ENCODE assay signal across 10 cellular contexts in genomic region chr1:183590225-183591191, GRCh38. TPM values are rescaled to one million over a fixed set of nuclear protein-coding genes. Genes with fewer than 3 reads are reported as not detected.
DNase-seq lines count a peak whose midpoint lies in the region; ATAC-seq, FAIRE-seq and TF ChIP-seq lines count a peak whose summit lies in the region.
"Had no signal": no experiment of that assay in that cellular context is flagged by ENCODE, and none has a peak within 500 bp of the region (broad histone marks: within the 10 kb centered on the region; RNA-seq: fewer than 3 reads in every experiment).

Gene NCF2, minus strand, starts transcription at chr1:183590459. Its CDS starts 130 bp downstream, at chr1:183590329.

- H3K9me3 Mint-ChIP-seq in naive B cell: peaks cover 0 to 5% (median 0%) of the 10 kb centered on the region in 7 donors
- H3K9me3 Mint-ChIP-seq: neural crest cell had no signal

- peak; percentile 64 for TF ChIP-seq POLR2A in GM12878 (IDR thresholded peaks at IDR 0.05; ENCODE audit: low read depth, low read length)

- intact Hi-C loops in GM12878 (cut with micrococcal nuclease; ENCODE audit: unreplicated experiment): loop anchor here (1.0 to 5.0 kb wide), 3 partner anchors 14 to 307 kb away; no protein-coding TSS in a partner anchor

- H3K4me3 Mint-ChIP-seq in naive B cell: peak within 1 kb of the TSS; percentile 42 to 84 (median 68)
- H3K4me3 Mint-ChIP-seq: neural crest cell had no signal

- POLR2A ChIA-PET in GM12878 (lab: Charles Lee): interaction anchor here (0.6 to 12.1 kb wide), 13 partner anchors 8 to 284 kb away, joined by 3 to 199 read pairs (median 4); partner anchors contain the start of gene APOBEC4

- peaks cover 48 to 57% (median 55%) of the 10 kb centered on the region in 3 donors for H3K4me1 Mint-ChIP-seq in naive B cell

- peak within 1 kb of the TSS; percentile 91 for H3K27ac ChIP-seq in MM.1S (ENCODE audit: low read length)
- peak within 1 kb of the TSS; percentile 95 for H3K27ac ChIP-seq in GM12878 (ENCODE audit: control insufficient read depth, insufficient read depth)

- in situ Hi-C loops in GM12878 (cut with MboI): no loop called here

- H3K9me3 ChIP-seq in MM.1S (replicated peaks; ENCODE audit: insufficient read depth, low read length) (no peaks in the 10 kb centered on the region), GM12878 (replicated peaks; ENCODE audit: control insufficient read depth, insufficient read depth, low read length) (no peaks in the 10 kb centered on the region; the same call in 2 of the 3 replicates)

- H3K36me3 Mint-ChIP-seq in naive B cell: no peaks in the 10 kb centered on the region

- H3K4me3 ChIP-seq in MM.1S (ENCODE audit: low read length) (peak within 1 kb of the TSS; percentile 61), GM12878 (peak within 1 kb of the TSS; percentile 73)

- peaks cover 42% of the 10 kb centered on the region for H3K4me1 ChIP-seq in MM.1S (ENCODE audit: low read length)
- H3K4me1 ChIP-seq in GM12878 (ENCODE audit: control insufficient read depth, insufficient read depth, low read length): peaks cover 48% of the 10 kb centered on the region

- no peak for DNase-seq in H4 (ENCODE audit: low spot score)
- peak; percentile 58 for DNase-seq in MM.1S
- peak; percentile 96 for DNase-seq in GM12878 (ENCODE audit: low read depth, low spot score)
- peak; percentile 89 for DNase-seq in naive B cell
- no peak for DNase-seq in NCI-H2107 (lab: John Stamatoyannopoulos, UW)
- DNase-seq in NCI-H748 treated with DMSO at 0.1 percent for 48 hours (lab: John Stamatoyannopoulos, UW): no peak
- no peak for DNase-seq in SW480 (ENCODE audit: low spot score)

- peak; percentile 74 to 93 for TF ChIP-seq EP300 in GM12878 (IDR thresholded peaks at IDR 0.05; ENCODE audit: borderline replicate concordance in 1 of 2, control insufficient read depth in 1 of 2, low read depth in 2 of 2, low read length in 2 of 2)

- H3K27me3 Mint-ChIP-seq in naive B cell: no peaks in the 10 kb centered on the region

- SMC1A ChIA-PET in GM12878 (lab: Charles Lee; ENCODE audit: uncharacterized antibody, unreplicated experiment): interaction anchor here (0.6 to 11.7 kb wide), 18 partner anchors 8 to 121 kb away, joined by 3 to 363 read pairs (median 5); partner anchors contain the start of gene APOBEC4

- H4K20me1 ChIP-seq in MM.1S (ENCODE audit: insufficient read depth, low read length): no peaks in the 10 kb centered on the region
- H4K20me1 ChIP-seq in GM12878 (ENCODE audit: control insufficient read depth, insufficient read depth): no peaks in the 10 kb centered on the region

- H3K9me2 ChIP-seq in MM.1S (replicated peaks; ENCODE audit: insufficient read depth, low read length): no peaks in the 10 kb centered on the region

- peak within 1 kb of the TSS; percentile 92 for H3K4me2 ChIP-seq in MM.1S (ENCODE audit: low read depth, low read length)
- H3K4me2 ChIP-seq in GM12878 (ENCODE audit: control insufficient read depth, insufficient read depth): peak within 1 kb of the TSS; percentile 98

- CTCF ChIA-PET in GM12878 (lab: Yijun Ruan, JAX): interaction anchor here (0.9 to 8.9 kb wide), 10 partner anchors 9 to 323 kb away, joined by 3 to 152 read pairs (median 8); no protein-coding TSS in a partner anchor

- H3K36me3 ChIP-seq in MM.1S (replicated peaks; ENCODE audit: insufficient read depth, low read length) (no peaks in the 10 kb centered on the region), GM12878 (ENCODE audit: control insufficient read depth in 2 of 2, insufficient read depth in 2 of 2, low read length in 1 of 2) (no peaks in the 10 kb centered on the region; a peak in 1 of 4 replicates)

- H2AFZ ChIP-seq in MM.1S (ENCODE audit: low read length) (peak within 1 kb of the TSS; percentile 81), GM12878 (ENCODE audit: control insufficient read depth, low read depth, low read length) (peak within 1 kb of the TSS; percentile 73)

- FAIRE-seq in GM12878 (lab: Jason Lieb, UNC): peak; percentile 94
- FAIRE-seq: TTC549 had no signal

- peak; percentile 9; the same call in 1 of the 2 replicates for TF ChIP-seq CTCF in MM.1S (IDR thresholded peaks at IDR 0.05; ENCODE audit: low read length)
- TF ChIP-seq CTCF in GM12878 (IDR thresholded peaks at IDR 0.05 in 2 of 3, conservative IDR thresholded peaks at IDR 0.05 in 1 of 3; ENCODE audit: control insufficient read depth in 2 of 3, extremely low read depth in 1 of 3, insufficient read depth in 1 of 3, low read depth in 3 of 3, low read length in 3 of 3): no peak

- H3K27me3 ChIP-seq in MM.1S (replicated peaks; ENCODE audit: insufficient read depth, low read length) (no peaks in the 10 kb centered on the region), GM12878 (replicated peaks in 1 of 2; ENCODE audit: control insufficient read depth in 2 of 2, insufficient read depth in 2 of 2, low read length in 1 of 2) (no peaks in the 10 kb centered on the region)

- H3K79me2 ChIP-seq in MM.1S (ENCODE audit: low read length) (peaks cover 8% of the 10 kb centered on the region), GM12878 (ENCODE audit: control insufficient read depth, insufficient read depth, low read length) (peaks cover 15% of the 10 kb centered on the region)

- under 1% methylated on average over 7 of the region's 7 CpGs for WGBS in GM12878 (ENCODE audit: insufficient coverage, insufficient replicate concordance, low lambda C conversion rate, missing lambda C conversion rate)

- H3K9ac ChIP-seq in MM.1S (ENCODE audit: low read length) (peak within 1 kb of the TSS; percentile 66), GM12878 (ENCODE audit: control insufficient read depth, insufficient read depth, low read length) (peak within 1 kb of the TSS; percentile 79)

- peak within 1 kb of the TSS; percentile 84 to 98 (median 94) for H3K27ac Mint-ChIP-seq in naive B cell

- RAD21 ChIA-PET in GM12878 (lab: Charles Lee; ENCODE audit: unreplicated experiment): interaction anchor here (0.5 to 9.5 kb wide), 14 partner anchors 11 to 554 kb away, joined by 3 to 188 read pairs (median 4); no protein-coding TSS in a partner anchor

- peak; percentile 77 for ATAC-seq in GM18519 (IDR thresholded peaks at IDR 0.05; ENCODE audit: low FRiP score, unreplicated experiment)
- peak; percentile 79 for ATAC-seq in GM12878
- ATAC-seq in naive B cell (ENCODE audit: low read depth in 2 of 2): peak; percentile 89

- TF ChIP-seq RAD21 in GM12878 (IDR thresholded peaks at IDR 0.05; ENCODE audit: insufficient read depth, low read depth, low read length): peak; percentile 46; the same call in 1 of the 2 replicates

- peaks cover 24% of the 10 kb centered on the region for H3F3A ChIP-seq in MM.1S (ENCODE audit: insufficient read depth, low read length)

- BruUV-seq in GM12878 (replicated peaks; lab: Mats Ljungman, UMichigan): no TSS peak

TF ChIP-seq in GM12878, 131 proteins besides CTCF, POLR2A, EP300 and RAD21 (continues in another document):
- TF ChIP-seq YY1 (IDR thresholded peaks at IDR 0.05; ENCODE audit: low read depth, low read length) (peak; percentile 74), EGR1 (IDR thresholded peaks at IDR 0.05; ENCODE audit: borderline replicate concordance in 1 of 2, low read depth in 2 of 2, low read length in 2 of 2) (peak in 1 of 2 experiments; percentile 87; a peak in 2 of 3 replicates), TARDBP (IDR thresholded peaks at IDR 0.05; ENCODE audit: borderline replicate concordance) (0 out of 2 replicates have a peak, but pooled peaks have one; percentile 68), NFYA (IDR thresholded peaks at IDR 0.05; ENCODE audit: borderline replicate concordance, low read depth, low read length) (no peak), KDM1A (IDR thresholded peaks at IDR 0.05; ENCODE audit: borderline replicate concordance) (no peak), EED (IDR thresholded peaks at IDR 0.05; ENCODE audit: low read depth) (peak; percentile 99), RB1 (IDR thresholded peaks at IDR 0.05; ENCODE audit: borderline replicate concordance) (peak; percentile 53; the same call in 1 of the 2 replicates), WRNIP1 (IDR thresholded peaks at IDR 0.05; ENCODE audit: borderline replicate concordance, low read depth, low read length) (no peak; the same call in 1 of the 2 replicates), HDGF (IDR thresholded peaks at IDR 0.05) (no peak; the same call in 1 of the 2 replicates)

RNA-seq across cellular contexts. Expression of gene NCF2, which starts in this region (rescaled TPM):
- 4.1 and 10.2 TPM in 2 replicates for total RNA-seq in H4 (2014; rRNA removed; shearing (Covaris generic))
- 173 and 175 TPM in 2 replicates for total RNA-seq in GM12878 (2013; cell fraction: nucleolus; rRNA removed)
- total RNA-seq in GM12878 (2014; rRNA removed): 85.5 and 99.5 TPM in 2 replicates
- 95.7 and 98.4 TPM in 2 replicates for total RNA-seq in GM12878 (2014; rRNA removed; fragmentation: Illumina TruSeq; extraction: Trizol)
- 68.8 and 71.1 TPM in 2 replicates for total RNA-seq in GM12878 (2021)
- 19.4 TPM for polyA plus RNA-seq in GM12878 (2011; ENCODE audit: low read depth)
- 256 and 273 TPM in 2 replicates for polyA plus RNA-seq in GM12878 (2011; rRNA removed)
- 202 and 240 TPM in 2 replicates for polyA plus RNA-seq in GM12878 (2011; cell fraction: cytosol; rRNA removed)
- polyA plus RNA-seq in GM12878 (2011; cell fraction: nucleus; rRNA removed): 192 and 214 TPM in 2 replicates
- polyA plus RNA-seq in GM12878 (2012): 24.9 and 29.9 TPM in 2 replicates
- 96.9 and 98.4 TPM in 2 replicates for polyA plus RNA-seq in GM12878 (2014; fragmentation: Illumina TruSeq; extraction: Trizol)
- polyA plus RNA-seq in GM12878 (2014; fragmentation: Nextera tagmentation; extraction: Ambion mirVana): 10 to 100 TPM; 31.4 to 61.2 TPM
- 82.0 and 91.3 TPM in 2 replicates for polyA plus RNA-seq in GM12878 (2014; rRNA removed)
- polyA plus RNA-seq in GM12878 (2016; fragmentation: Nextera tagmentation; extraction: Ambion mirVana): 10 to 100 TPM; 43.4 to 49.1 TPM
- 214 and 342 TPM in 2 replicates for polyA minus RNA-seq in GM12878 (2011; rRNA and poly(A)+ RNA removed)
- polyA minus RNA-seq in GM12878 (2011; cell fraction: cytosol; rRNA and poly(A)+ RNA removed): 62.0 and 76.6 TPM in 2 replicates
- polyA minus RNA-seq in GM12878 (2011; cell fraction: nucleus; rRNA and poly(A)+ RNA removed): 58.5 and 84.8 TPM in 2 replicates
- 10 to 100 TPM in 1 of 6 donors, 1 to 10 TPM in 4, not detected in 1; 5.6 to 11.0 (median 6.3) TPM for polyA plus RNA-seq in naive B cell (ENCODE audit: low read depth in 6 of 6)
- total RNA-seq: neural crest cell had no signal

Comparison
In these comparisons a context has a peak if more than half of its experiments do, and no peak if none do; other contexts are left out.
1. DNase-seq: peak in MM.1S (single experiment), GM12878 (single experiment) and naive B cell (single experiment); none in H4 (single experiment), NCI-H2107 (single experiment), NCI-H748 treated with DMSO at 0.1 percent for 48 hours (single experiment) and SW480 (single experiment).
2. Peak in every context shown above with its lines, with median percentiles within 50 percentile points of each other: ATAC-seq.